ENCODE assay signal across 24 cellular contexts in the genomic region with DNA sequence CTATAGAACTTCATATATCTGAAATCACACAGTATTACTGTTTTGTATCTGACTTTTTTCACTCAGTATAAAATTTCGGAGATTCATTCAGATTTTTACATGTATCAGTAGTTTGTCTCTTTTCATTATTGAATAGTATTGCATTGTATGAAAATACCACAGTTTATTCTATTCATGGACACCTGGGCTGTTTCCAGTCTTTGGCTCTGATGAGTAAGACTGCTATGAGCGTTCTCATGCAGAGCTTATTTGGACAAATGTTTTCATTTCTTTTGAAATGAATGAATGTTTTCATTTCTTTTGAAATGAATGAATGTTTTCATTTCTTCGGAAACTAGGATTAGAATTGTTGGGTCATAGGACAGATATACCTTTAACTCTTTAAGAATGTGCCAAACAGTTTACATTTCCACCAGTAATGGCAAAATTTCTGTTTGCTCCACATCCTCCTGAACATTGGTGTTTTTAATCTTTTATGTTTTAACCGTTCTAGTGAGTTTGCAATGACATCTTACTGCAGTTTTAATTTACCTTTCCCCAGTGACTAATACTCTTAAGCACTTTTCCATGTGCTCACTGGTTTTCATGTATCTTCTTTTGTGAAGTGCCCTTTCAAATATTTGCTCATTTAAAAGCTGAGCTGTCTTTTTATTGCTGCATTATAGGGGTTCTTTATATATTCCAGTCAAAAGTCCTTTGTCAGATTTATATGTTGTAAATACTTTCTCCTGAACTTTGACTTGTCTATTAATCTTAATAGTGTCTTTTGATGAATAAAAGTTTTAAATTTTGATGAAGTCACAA.
"Had no signal": no experiment of that assay in that cellular context is flagged by ENCODE, and none has a peak within 500 bp of the region (broad histone marks: within the 10 kb centered on the region; RNA-seq: fewer than 3 reads in every experiment).

No MANE protein-coding gene starts in this region.

- H3K4me3 ChIP-seq: lower lobe of right lung, neural progenitor cell, spleen, thoracic aorta, vagina had no signal

- H3K27me3 ChIP-seq: neural progenitor cell, spleen, vagina had no signal

- H3K4me2 ChIP-seq: neural progenitor cell had no signal

- H3K27ac Mint-ChIP-seq: activated B cell treated with CpG ODN at 0.5 μM for 24 hours; activated CD4-positive, alpha-beta memory T cell treated with anti-CD3 and anti-CD28 coated beads for 36 hours; activated naive CD8-positive, alpha-beta T cell treated with anti-CD3 and anti-CD28 coated beads, Interleukin-2, amount 50 U/mL, for 24 hours; dendritic cell treated with granulocyte-macrophage colony-stimulating factor and Interleukin-4, amounts not matched to agents 40 ng/mL and 50 ng/mL, for 4 days; naive thymus-derived CD8-positive, alpha-beta T cell; neural progenitor cell; T-helper 17 cell; type B pancreatic cell had no signal

- H3K9me3 Mint-ChIP-seq: activated B cell treated with CpG ODN at 0.5 μM for 24 hours; activated CD4-positive, alpha-beta memory T cell treated with anti-CD3 and anti-CD28 coated beads for 36 hours; activated naive CD8-positive, alpha-beta T cell treated with anti-CD3 and anti-CD28 coated beads, Interleukin-2, amount 50 U/mL, for 24 hours; dendritic cell treated with granulocyte-macrophage colony-stimulating factor and Interleukin-4, amounts not matched to agents 40 ng/mL and 50 ng/mL, for 4 days; type B pancreatic cell had no signal

- H3K27ac ChIP-seq: lower lobe of right lung, neural progenitor cell, spleen, thoracic aorta, vagina had no signal

- H3K9ac ChIP-seq: neural progenitor cell had no signal

- H3K4me1 Mint-ChIP-seq: activated naive CD8-positive, alpha-beta T cell treated with anti-CD3 and anti-CD28 coated beads, Interleukin-2, amount 50 U/mL, for 24 hours; naive thymus-derived CD8-positive, alpha-beta T cell; neural progenitor cell; T-helper 17 cell had no signal

- H3K4me1 ChIP-seq: lower lobe of right lung, neural progenitor cell, spleen, vagina had no signal

- H3K9me3 ChIP-seq: lower lobe of right lung, spleen, thoracic aorta, vagina had no signal

- DNase-seq: activated B cell treated with CpG ODN at 0.5 μM for 24 hours; activated CD4-positive, alpha-beta memory T cell treated with anti-CD3 and anti-CD28 coated beads for 36 hours; activated CD4-positive, alpha-beta T cell treated with anti-CD3 and anti-CD28 coated beads for 4 hours; activated gamma-delta T cell; activated naive CD4-positive, alpha-beta T cell treated with anti-CD3 and anti-CD28 coated beads, Interleukin-2, amount 50 U/mL, for 16 hours; activated naive CD8-positive, alpha-beta T cell treated with anti-CD3 and anti-CD28 coated beads, Interleukin-2, amount 50 U/mL, for 24 hours; anterior cingulate cortex; effector CD4-positive, alpha-beta T cell; erythroblast; lower lobe of right lung; naive thymus-derived CD8-positive, alpha-beta T cell; posterior cingulate gyrus; retina; spleen; stimulated activated CD4-positive, alpha-beta T cell treated with anti-CD3 and anti-CD28 coated beads, Interleukin-4, amount 100 ng/mL, for 24 hours; stimulated activated naive CD4-positive, alpha-beta T cell treated with Interleukin-2 at 50 U/mL for 16 hours; SW 1271; T-helper 17 cell had no signal

- H3K36me3 ChIP-seq: lower lobe of right lung, neural progenitor cell, spleen, thoracic aorta, vagina had no signal

- H3K36me3 Mint-ChIP-seq: activated CD4-positive, alpha-beta memory T cell treated with anti-CD3 and anti-CD28 coated beads for 36 hours; naive thymus-derived CD8-positive, alpha-beta T cell; neural progenitor cell; type B pancreatic cell had no signal

- H3K4me3 Mint-ChIP-seq: activated B cell treated with CpG ODN at 0.5 μM for 24 hours; activated CD4-positive, alpha-beta memory T cell treated with anti-CD3 and anti-CD28 coated beads for 36 hours; activated naive CD8-positive, alpha-beta T cell treated with anti-CD3 and anti-CD28 coated beads, Interleukin-2, amount 50 U/mL, for 24 hours; dendritic cell treated with granulocyte-macrophage colony-stimulating factor and Interleukin-4, amounts not matched to agents 40 ng/mL and 50 ng/mL, for 4 days; naive thymus-derived CD8-positive, alpha-beta T cell; neural progenitor cell; T-helper 17 cell; type B pancreatic cell had no signal

- H2AFZ ChIP-seq: neural progenitor cell had no signal

- H3K27me3 Mint-ChIP-seq: activated B cell treated with CpG ODN at 0.5 μM for 24 hours; activated CD4-positive, alpha-beta memory T cell treated with anti-CD3 and anti-CD28 coated beads for 36 hours; activated naive CD8-positive, alpha-beta T cell treated with anti-CD3 and anti-CD28 coated beads, Interleukin-2, amount 50 U/mL, for 24 hours; naive thymus-derived CD8-positive, alpha-beta T cell; T-helper 17 cell; type B pancreatic cell had no signal

- ATAC-seq: activated naive CD8-positive, alpha-beta T cell treated with anti-CD3 and anti-CD28 coated beads, Interleukin-2, amount 50 U/mL, for 24 hours; left lobe of liver; lower lobe of right lung; naive thymus-derived CD8-positive, alpha-beta T cell; T-helper 17 cell had no signal
